8 cellular contexts compared by ENCODE assay signal in the genomic region with DNA sequence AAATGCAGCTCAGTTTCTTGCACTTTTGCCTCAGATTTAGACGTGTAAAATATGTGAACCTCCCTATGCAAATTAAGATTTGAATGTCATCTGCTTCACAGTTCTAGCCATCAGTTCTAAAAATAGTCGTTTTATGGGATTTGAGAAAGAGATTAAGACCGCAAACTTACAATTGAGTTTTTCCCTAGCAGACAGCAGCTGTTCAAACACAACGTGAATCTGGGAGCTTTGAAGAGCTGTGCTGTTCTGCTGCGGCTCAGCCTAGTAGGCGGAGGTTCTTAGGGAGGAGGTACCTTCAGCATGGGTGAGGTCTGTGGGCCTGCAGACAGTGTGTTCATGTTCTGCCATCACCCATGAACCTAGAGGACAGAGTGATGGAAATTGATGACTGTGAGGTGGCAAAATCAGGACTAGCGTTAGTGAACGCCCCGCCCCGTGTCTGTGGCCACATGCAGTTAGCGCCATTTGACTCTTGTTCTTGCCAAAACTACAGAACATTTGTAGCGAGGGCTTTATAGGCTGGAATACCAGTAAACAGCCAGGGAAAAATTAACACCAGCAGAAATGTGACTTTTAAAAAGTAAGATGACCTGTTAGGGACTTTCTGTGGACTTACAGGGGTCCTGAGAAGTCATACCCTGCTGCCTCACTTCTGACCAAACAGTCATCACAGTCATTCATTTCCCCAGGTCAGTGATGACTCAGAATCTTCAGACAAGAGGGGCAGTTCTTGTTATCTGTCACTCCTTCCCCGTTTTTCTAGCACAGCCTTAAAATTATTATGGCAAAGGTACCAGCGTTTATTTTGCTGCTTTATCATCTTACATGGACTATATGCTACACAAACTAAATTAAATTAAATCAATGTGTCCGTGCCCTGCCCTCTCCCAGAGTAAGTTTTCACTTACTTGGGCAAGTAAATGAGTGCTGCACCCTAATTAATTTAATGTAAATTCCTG.
DNase-seq lines count a peak whose midpoint lies in the region; ATAC-seq, FAIRE-seq and TF ChIP-seq lines count a peak whose summit lies in the region.

No MANE protein-coding gene starts in this region.

- H2AFZ ChIP-seq in PC-9 = 0 out of 2 replicates have a peak overlapping the region, but pooled peaks have one; percentile 10

- H3K79me2 ChIP-seq in PC-9 (ENCODE audit: low read depth) = no peaks in the 10 kb centered on the region

- CTCF ChIA-PET in PC-9 (lab: Charles Lee) = no interaction called here

- TF ChIP-seq CTCF in PC-9 (conservative IDR thresholded peaks at IDR 0.05) (no peak), foreskin keratinocyte (conservative IDR thresholded peaks at IDR 0.05) (no peak)

- TF ChIP-seq POLR2A in GM12891 (IDR thresholded peaks at IDR 0.05; ENCODE audit: low read depth, low read length) = no peak

- no peaks in the 10 kb centered on the region for H3K9me3 ChIP-seq in PC-9 (ENCODE audit: insufficient read depth, low read depth)

- peak; percentile 80 for ATAC-seq in GM21717 (IDR thresholded peaks at IDR 0.05; ENCODE audit: unreplicated experiment)
- no peak for ATAC-seq in foreskin keratinocyte
- no peak for ATAC-seq in left lobe of liver

- peaks cover 33% of the 10 kb centered on the region for H3F3A ChIP-seq in PC-9 (ENCODE audit: insufficient read depth, low read depth)

- BruUV-seq in PC-9 (replicated peaks; lab: Mats Ljungman, UMichigan) = no TSS peak

- H3K27ac ChIP-seq in PC-9 = peak overlapping the region; percentile 72
- no peak overlapping the region for H3K27ac ChIP-seq in foreskin keratinocyte

- H3K4me3 ChIP-seq in PC-9 = peak overlapping the region; percentile 12; the same call in 1 of the 2 replicates

- peak; percentile 45 for DNase-seq in GM12891 (ENCODE audit: insufficient read length, low spot score)
- peak; percentile 41 for DNase-seq in HTR-8/SVneo (ENCODE audit: insufficient read length, low spot score)
- DNase-seq in PC-9 = peak in 1 of 2 experiments; percentile 70
- DNase-seq in head of caudate nucleus = peak in 36 of 42 donors; percentile 9 to 86 (median 54)
- no peak for DNase-seq in foreskin keratinocyte
- no peak for DNase-seq in left lobe of liver (ENCODE audit: low spot score)
- no peak for DNase-seq in GOT3 (lab: John Stamatoyannopoulos, UW)

- H3K27me3 ChIP-seq in PC-9 (ENCODE audit: insufficient read depth, low read depth) (no peaks in the 10 kb centered on the region), foreskin keratinocyte (no peaks in the 10 kb centered on the region)

- H3K4me2 ChIP-seq in PC-9 = peak overlapping the region; percentile 66

- peak; percentile 5 for FAIRE-seq in GM12891 (lab: Jason Lieb, UNC)
- no peak for FAIRE-seq in HTR-8/SVneo (lab: Jason Lieb, UNC)

- H4K20me1 ChIP-seq in PC-9 (ENCODE audit: insufficient read depth) = no peaks in the 10 kb centered on the region

- intact Hi-C loops in PC-9 (cut with micrococcal nuclease; ENCODE audit: unreplicated experiment) = no loop called here
- intact Hi-C loops in head of caudate nucleus (cut with DNase I) = no loop called here

- no peaks in the 10 kb centered on the region for H3K9me2 ChIP-seq in PC-9 (ENCODE audit: insufficient read depth)

- POLR2A ChIA-PET in PC-9 (lab: Charles Lee; ENCODE audit: unreplicated experiment) = no interaction called here

- H3K4me1 ChIP-seq in PC-9 (replicated peaks; ENCODE audit: insufficient read depth) (peaks cover 35% of the 10 kb centered on the region), foreskin keratinocyte (peaks cover 6% of the 10 kb centered on the region)

- peaks cover 16% of the 10 kb centered on the region; the same call in 1 of the 2 replicates for H3K36me3 ChIP-seq in PC-9 (ENCODE audit: low read depth)

TF ChIP-seq in GM12891, 5 proteins besides CTCF, POLR2A, EP300 and RAD21:
- TF ChIP-seq PAX5 (IDR thresholded peaks at IDR 0.05; ENCODE audit: insufficient read depth, low read length, severe bottlenecking) (peak; percentile 86), POU2F2 (IDR thresholded peaks at IDR 0.05; ENCODE audit: low read depth, low read length) (0 out of 2 replicates have a peak, but pooled peaks have one; percentile 9), TAF1 (IDR thresholded peaks at IDR 0.05; ENCODE audit: low read depth, low read length) (no peak), SPI1 (IDR thresholded peaks at IDR 0.05; ENCODE audit: low read depth, low read length) (peak; percentile 30; the same call in 1 of the 2 replicates), POLR2AphosphoS5 (IDR thresholded peaks at IDR 0.05; ENCODE audit: low read depth, low read length) (no peak)

Comparison
In these comparisons a context has a peak if more than half of its experiments do, and no peak if none do; other contexts are left out.
1. DNase-seq: peak in GM12891 (single experiment), HTR-8/SVneo (single experiment) and head of caudate nucleus (36 of 42); none in foreskin keratinocyte (0 of 2), left lobe of liver (single experiment) and GOT3 (single experiment).